ENCODE assay signal across 8 cellular contexts in genomic region chr15:67824900-67825879, GRCh38. TPM values are rescaled to one million over a fixed set of nuclear protein-coding genes. Genes with fewer than 3 reads are reported as not detected.
DNase-seq lines count a peak whose midpoint lies in the region; ATAC-seq and TF ChIP-seq lines count a peak whose summit lies in the region.

Gene SKOR1 (plus strand): TSS chr15:67825509. CDS start chr15:67825603, 94 bp downstream.

- H3K27ac Mint-ChIP-seq in endothelial cell (ENCODE audit: unreplicated experiment) = no peak within 1 kb of the TSS
- no peak within 1 kb of the TSS for H3K27ac Mint-ChIP-seq in neural progenitor cell

- H3K36me3 ChIP-seq in OCI-LY1 (ENCODE audit: insufficient read depth, low read length) (peaks cover 44% of the 10 kb centered on the region), neural progenitor cell (no peaks in the 10 kb centered on the region)

- H3K36me3 Mint-ChIP-seq in endothelial cell (ENCODE audit: low read depth, unreplicated experiment) (peaks cover 6% of the 10 kb centered on the region), neural progenitor cell (no peaks in the 10 kb centered on the region)

- TF ChIP-seq CTCF in OCI-LY1 (IDR thresholded peaks at IDR 0.05; ENCODE audit: low read length) = no peak
- TF ChIP-seq CTCF in endothelial cell (IDR thresholded peaks at IDR 0.05; ENCODE audit: unreplicated experiment) = no peak
- TF ChIP-seq CTCF in neural progenitor cell (IDR thresholded peaks at IDR 0.05) = no peak

- peaks cover 21% of the 10 kb centered on the region for H3K4me1 Mint-ChIP-seq in endothelial cell (ENCODE audit: unreplicated experiment)
- peaks cover 32% of the 10 kb centered on the region for H3K4me1 Mint-ChIP-seq in neural progenitor cell

- H3K27me3 Mint-ChIP-seq in endothelial cell (ENCODE audit: unreplicated experiment) = peaks cover 36% of the 10 kb centered on the region
- peaks cover 73% of the 10 kb centered on the region for H3K27me3 Mint-ChIP-seq in neural progenitor cell (ENCODE audit: insufficient read depth, low read depth)

- peaks cover 22% of the 10 kb centered on the region for H3K4me1 ChIP-seq in OCI-LY1 (ENCODE audit: insufficient read depth, low read length, severe bottlenecking)
- peaks cover 56% of the 10 kb centered on the region for H3K4me1 ChIP-seq in neural progenitor cell

- H3K79me2 ChIP-seq in OCI-LY1 (ENCODE audit: insufficient read depth, low read length) (0 out of 2 replicates have a peak, but pooled peaks cover 3% of the 10 kb centered on the region), neural progenitor cell (ENCODE audit: low read depth) (no peaks in the 10 kb centered on the region)

- no peaks in the 10 kb centered on the region for H4K20me1 ChIP-seq in OCI-LY1 (ENCODE audit: insufficient read depth, low read length)
- peaks cover 89% of the 10 kb centered on the region for H4K20me1 ChIP-seq in neural progenitor cell (ENCODE audit: low read depth)

- H3K4me3 ChIP-seq in OCI-LY1 (ENCODE audit: low read depth, low read length, poor library complexity, severe bottlenecking) (peak within 1 kb of the TSS; percentile 79), neural progenitor cell (peak within 1 kb of the TSS; percentile 19)

- H3K4me3 Mint-ChIP-seq in endothelial cell (ENCODE audit: unreplicated experiment) (no peak within 1 kb of the TSS), neural progenitor cell (peak within 1 kb of the TSS; percentile 78)

- H3K27me3 ChIP-seq in OCI-LY1 (ENCODE audit: insufficient read depth, low read length) (no peaks in the 10 kb centered on the region), neural progenitor cell (peaks cover 100% of the 10 kb centered on the region)

- H3K27ac ChIP-seq in OCI-LY1 (ENCODE audit: low read depth, low read length, poor library complexity, severe bottlenecking) = peak within 1 kb of the TSS; percentile 72
- no peak within 1 kb of the TSS for H3K27ac ChIP-seq in neural progenitor cell

- no peak within 1 kb of the TSS for H2AFZ ChIP-seq in OCI-LY1 (ENCODE audit: low read length)
- H2AFZ ChIP-seq in neural progenitor cell (replicated peaks) = no peak within 1 kb of the TSS

- DNase-seq in ELR (ENCODE audit: low read depth) (peak; percentile 23), endothelial cell (ENCODE audit: low spot score) (peak; percentile 50), neural progenitor cell (ENCODE audit: low spot score) (peak; percentile 85), NCI-H187 (lab: John Stamatoyannopoulos, UW) (no peak), T-helper 9 cell (no peak)

- H3F3A ChIP-seq in OCI-LY1 (ENCODE audit: insufficient read depth, low read length) = no peaks in the 10 kb centered on the region
- peaks cover 36% of the 10 kb centered on the region for H3F3A ChIP-seq in neural progenitor cell (ENCODE audit: low read depth)

- peak within 1 kb of the TSS; percentile 80 for H3K9ac ChIP-seq in OCI-LY1 (ENCODE audit: low read length)
- no peak within 1 kb of the TSS for H3K9ac ChIP-seq in neural progenitor cell

- H3K4me2 ChIP-seq in OCI-LY1 (ENCODE audit: low read length) (peak within 1 kb of the TSS; percentile 88), neural progenitor cell (peak within 1 kb of the TSS; percentile 60)

- H3K9me3 Mint-ChIP-seq in endothelial cell (ENCODE audit: unreplicated experiment) (no peaks in the 10 kb centered on the region), neural progenitor cell (peaks cover 2% of the 10 kb centered on the region)

- H3K9me3 ChIP-seq in OCI-LY1 (ENCODE audit: low read length) (no peaks in the 10 kb centered on the region), neural progenitor cell (ENCODE audit: low read depth) (no peaks in the 10 kb centered on the region)

- ATAC-seq in HG02885 (IDR thresholded peaks at IDR 0.05; ENCODE audit: poor library complexity, unreplicated experiment) (no peak), HG03039 (IDR thresholded peaks at IDR 0.05; ENCODE audit: unreplicated experiment) (no peak)

- H3K9me2 ChIP-seq in OCI-LY1 (ENCODE audit: low read depth, low read length) = no peaks in the 10 kb centered on the region

RNA-seq across cellular contexts. Expression of gene SKOR1, which starts in this region (rescaled TPM):
- total RNA-seq in endothelial cell (ENCODE audit: unreplicated experiment) (0.21 TPM), neural progenitor cell (ENCODE audit: low replicate concordance) (0.09 and 0.51 TPM in 2 replicates)

Comparison
In these comparisons a context has a peak if more than half of its experiments do, and no peak if none do; other contexts are left out.
1. Peak in DNase-seq in endothelial cell; RNA of the gene not detected or under 1 TPM.
2. Peak in DNase-seq, H3K4me3 ChIP-seq and H3K4me2 ChIP-seq in neural progenitor cell; RNA of the gene not detected or under 1 TPM.